Comparison of ENCODE assay signal across 12 cellular contexts in the genomic region with DNA sequence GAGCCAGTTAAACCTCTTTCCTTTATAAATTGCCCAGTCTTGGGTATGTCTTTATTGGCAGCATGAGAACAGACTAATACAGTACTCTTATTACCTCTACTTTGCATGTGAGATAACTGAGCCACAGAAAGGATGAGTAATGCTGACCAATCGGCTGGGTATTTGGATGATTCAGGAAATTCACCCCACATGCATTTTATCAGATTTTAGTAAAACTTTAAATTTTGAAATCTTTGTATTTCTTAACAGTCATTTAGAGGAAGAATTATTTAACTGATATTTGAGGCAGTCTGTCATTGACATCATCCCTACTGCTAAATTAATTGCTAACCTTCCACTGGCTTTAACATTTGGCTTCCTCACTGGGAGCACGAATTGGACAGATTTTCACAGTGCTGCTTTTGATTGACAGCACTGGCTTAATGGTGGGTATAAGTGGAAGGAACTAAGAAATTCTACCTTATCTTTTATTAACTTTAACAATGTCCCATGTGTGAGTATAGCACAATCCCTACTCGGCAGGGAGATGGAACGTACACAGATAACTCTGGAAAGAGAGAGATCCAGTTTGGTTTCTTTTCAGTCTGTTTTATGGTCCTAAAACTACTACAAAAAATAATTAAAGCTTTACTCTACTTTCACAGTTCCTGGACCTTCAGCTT.
A peak's percentile ranks its signal among the peaks of the same experiment; 100 is the strongest.
DNase-seq lines count a peak whose midpoint lies in the region; TF ChIP-seq lines count a peak whose summit lies in the region.
"Had no signal": no experiment of that assay in that cellular context is flagged by ENCODE, and none has a peak within 500 bp of the region (broad histone marks: within the 10 kb centered on the region; RNA-seq: fewer than 3 reads in every experiment).

No MANE protein-coding gene starts in this region.

- peak overlapping the region; percentile 69 for H3K4me2 ChIP-seq in osteoblast (ENCODE audit: insufficient read depth, low read length)

- H4K20me1 ChIP-seq in osteoblast (ENCODE audit: insufficient read depth, low read length), result no peaks in the 10 kb centered on the region

- DNase-seq in ELR (ENCODE audit: low read depth), result peak; percentile 91
- peak; percentile 96 for DNase-seq in RPMI7951 (ENCODE audit: low read depth)
- DNase-seq in fibroblast of peridontal ligament (ENCODE audit: extremely low read depth), result peak; percentile 94
- DNase-seq in osteoblast (ENCODE audit: insufficient read length, low spot score, missing footprints), result no peak
- DNase-seq in NCI-H1694 (lab: John Stamatoyannopoulos, UW), result no peak
- DNase-seq in NCI-H2029 treated with DMSO at 0.1 percent for 48 hours (lab: John Stamatoyannopoulos, UW), result no peak
- no peak for DNase-seq in activated CD4-positive, alpha-beta T cell treated with anti-CD3 and anti-CD28 coated beads for 48 hours
- DNase-seq in stimulated activated CD4-positive, alpha-beta T cell treated with anti-CD3 and anti-CD28 coated beads, Interleukin-2, amount 100 ng/mL, for 24 hours, result no peak
- DNase-seq: activated CD4-positive, alpha-beta T cell treated with anti-CD3 and anti-CD28 coated beads, Interleukin-2, amount 50 U/mL, for 1 hour; activated gamma-delta T cell treated with Interleukin-2 at 50 U/mL for 16 hours; natural killer cell; NCI-H345 had no signal

- H3K27ac ChIP-seq in osteoblast (ENCODE audit: low read depth, low read length), result peak overlapping the region; percentile 98

- peaks cover 23% of the 10 kb centered on the region for H3K4me1 ChIP-seq in osteoblast (ENCODE audit: insufficient read depth, low read length)

- no peak overlapping the region for H2AFZ ChIP-seq in osteoblast (ENCODE audit: low read length)

- H3K27me3 ChIP-seq in osteoblast (ENCODE audit: insufficient read depth, low read length), result no peaks in the 10 kb centered on the region

- H3K9me3 ChIP-seq in osteoblast (ENCODE audit: low read depth, low read length), result peaks cover 5% of the 10 kb centered on the region

- H3K4me3 ChIP-seq in osteoblast (ENCODE audit: insufficient read depth, low read length), result peak overlapping the region; percentile 10

- no peaks in the 10 kb centered on the region for H3K36me3 ChIP-seq in osteoblast (ENCODE audit: insufficient read depth, low read length)

- H3K79me2 ChIP-seq in osteoblast (ENCODE audit: insufficient read depth, low read length), result no peaks in the 10 kb centered on the region

- no peak for TF ChIP-seq CTCF in osteoblast (IDR thresholded peaks at IDR 0.05; ENCODE audit: extremely low read depth, low read depth, low read length)

Comparison
In these comparisons a context has a peak if more than half of its experiments do, and no peak if none do; other contexts are left out.
1. DNase-seq: peak in ELR (single experiment), RPMI7951 (single experiment) and fibroblast of peridontal ligament (single experiment); none in osteoblast (single experiment), NCI-H1694 (single experiment), NCI-H2029 treated with DMSO at 0.1 percent for 48 hours (single experiment), activated CD4-positive, alpha-beta T cell treated with anti-CD3 and anti-CD28 coated beads for 48 hours (single experiment) and stimulated activated CD4-positive, alpha-beta T cell treated with anti-CD3 and anti-CD28 coated beads, Interleukin-2, amount 100 ng/mL, for 24 hours (0 of 2).